8 cellular contexts compared by ENCODE assay signal in the genomic region with DNA sequence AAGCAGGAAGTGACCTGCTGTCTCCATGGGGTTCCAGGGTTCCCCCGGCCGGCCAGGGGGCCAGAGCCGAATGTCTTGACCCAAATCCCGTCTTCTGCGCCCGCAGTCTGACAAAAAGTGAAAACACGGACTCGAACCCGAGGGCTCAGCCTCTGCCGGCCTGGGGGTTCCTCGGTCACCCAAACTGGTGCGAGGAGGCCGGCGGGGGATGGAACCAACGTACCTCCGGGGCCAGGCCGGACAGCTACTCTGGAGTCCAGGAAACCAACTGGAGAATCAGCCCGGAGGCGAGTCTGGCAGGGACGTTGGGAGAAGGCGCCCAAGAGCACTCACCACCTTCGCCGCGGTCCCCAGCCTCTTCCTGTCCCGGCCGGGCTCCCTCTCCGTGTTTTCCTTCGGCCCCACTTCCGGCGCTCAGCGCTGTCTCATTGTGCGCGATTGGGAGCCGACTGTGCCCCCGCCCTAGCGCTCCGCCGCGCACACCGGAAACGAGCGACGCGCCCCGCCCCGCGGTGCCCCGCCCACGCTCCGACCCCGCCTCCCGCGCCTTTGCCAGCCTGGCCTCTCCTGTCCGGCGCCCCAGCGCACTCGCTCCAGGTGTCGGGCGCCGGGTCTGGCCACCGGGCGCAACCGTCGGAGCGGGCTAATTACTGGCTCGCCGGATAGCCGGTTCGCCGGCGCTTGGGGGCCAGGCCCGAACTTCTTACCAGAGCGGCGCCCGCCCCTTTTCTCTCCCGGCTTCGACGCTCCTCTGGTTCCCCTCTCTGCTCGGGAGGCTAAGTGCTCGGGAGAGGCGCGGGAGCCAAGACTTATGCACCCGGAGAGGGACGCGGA. TPM values are rescaled to one million over a fixed set of nuclear protein-coding genes. Genes with fewer than 3 reads are reported as not detected.
DNase-seq lines count a peak whose midpoint lies in the region; ATAC-seq and TF ChIP-seq lines count a peak whose summit lies in the region.

A gene with protein sequence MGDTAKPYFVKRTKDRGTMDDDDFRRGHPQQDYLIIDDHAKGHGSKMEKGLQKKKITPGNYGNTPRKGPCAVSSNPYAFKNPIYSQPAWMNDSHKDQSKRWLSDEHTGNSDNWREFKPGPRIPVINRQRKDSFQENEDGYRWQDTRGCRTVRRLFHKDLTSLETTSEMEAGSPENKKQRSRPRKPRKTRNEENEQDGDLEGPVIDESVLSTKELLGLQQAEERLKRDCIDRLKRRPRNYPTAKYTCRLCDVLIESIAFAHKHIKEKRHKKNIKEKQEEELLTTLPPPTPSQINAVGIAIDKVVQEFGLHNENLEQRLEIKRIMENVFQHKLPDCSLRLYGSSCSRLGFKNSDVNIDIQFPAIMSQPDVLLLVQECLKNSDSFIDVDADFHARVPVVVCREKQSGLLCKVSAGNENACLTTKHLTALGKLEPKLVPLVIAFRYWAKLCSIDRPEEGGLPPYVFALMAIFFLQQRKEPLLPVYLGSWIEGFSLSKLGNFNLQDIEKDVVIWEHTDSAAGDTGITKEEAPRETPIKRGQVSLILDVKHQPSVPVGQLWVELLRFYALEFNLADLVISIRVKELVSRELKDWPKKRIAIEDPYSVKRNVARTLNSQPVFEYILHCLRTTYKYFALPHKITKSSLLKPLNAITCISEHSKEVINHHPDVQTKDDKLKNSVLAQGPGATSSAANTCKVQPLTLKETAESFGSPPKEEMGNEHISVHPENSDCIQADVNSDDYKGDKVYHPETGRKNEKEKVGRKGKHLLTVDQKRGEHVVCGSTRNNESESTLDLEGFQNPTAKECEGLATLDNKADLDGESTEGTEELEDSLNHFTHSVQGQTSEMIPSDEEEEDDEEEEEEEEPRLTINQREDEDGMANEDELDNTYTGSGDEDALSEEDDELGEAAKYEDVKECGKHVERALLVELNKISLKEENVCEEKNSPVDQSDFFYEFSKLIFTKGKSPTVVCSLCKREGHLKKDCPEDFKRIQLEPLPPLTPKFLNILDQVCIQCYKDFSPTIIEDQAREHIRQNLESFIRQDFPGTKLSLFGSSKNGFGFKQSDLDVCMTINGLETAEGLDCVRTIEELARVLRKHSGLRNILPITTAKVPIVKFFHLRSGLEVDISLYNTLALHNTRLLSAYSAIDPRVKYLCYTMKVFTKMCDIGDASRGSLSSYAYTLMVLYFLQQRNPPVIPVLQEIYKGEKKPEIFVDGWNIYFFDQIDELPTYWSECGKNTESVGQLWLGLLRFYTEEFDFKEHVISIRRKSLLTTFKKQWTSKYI (N-terminal part only) (minus strand): TSS at position 363 of the 834 bp plus-strand sequence. CDS start 1,211 bp downstream, outside the sequence.

- DNase-seq in NCI-H146 treated with DMSO at 0.1 percent for 48 hours (lab: John Stamatoyannopoulos, UW; ENCODE audit: unreplicated experiment) (peak; percentile 76), amniotic stem cell (lab: John Stamatoyannopoulos, UW) (peak; percentile 96), left ventricle myocardium inferior (peak; percentile 95), progenitor cell of endocrine pancreas (ENCODE audit: low spot score, unreplicated experiment) (peak; percentile 97), upper lobe of right lung (peak; percentile 98)

- intact Hi-C loops in left ventricle myocardium inferior (cut with micrococcal nuclease) = no loop called here
- intact Hi-C loops in upper lobe of right lung (cut with DNase I) = no loop called here

- peak within 1 kb of the TSS; percentile 97 for H3K27ac Mint-ChIP-seq in T-helper 1 cell treated with Interleukin-12 subunit alpha and Interleukin-12 subunit beta and Interleukin-4 antibody, amounts not matched to agents 30 μg/mL and 1 μg/mL, for 36 hours
- H3K27ac Mint-ChIP-seq in progenitor cell of endocrine pancreas = peak within 1 kb of the TSS; percentile 94

- no peaks in the 10 kb centered on the region for H3K9me3 Mint-ChIP-seq in T-helper 1 cell treated with Interleukin-12 subunit alpha and Interleukin-12 subunit beta and Interleukin-4 antibody, amounts not matched to agents 30 μg/mL and 1 μg/mL, for 36 hours
- H3K9me3 Mint-ChIP-seq in progenitor cell of endocrine pancreas (ENCODE audit: low read depth) = no peaks in the 10 kb centered on the region

- H3K27me3 Mint-ChIP-seq in T-helper 1 cell treated with Interleukin-12 subunit alpha and Interleukin-12 subunit beta and Interleukin-4 antibody, amounts not matched to agents 30 μg/mL and 1 μg/mL, for 36 hours (ENCODE audit: low read depth) = peaks cover 20% of the 10 kb centered on the region
- peaks cover 4% of the 10 kb centered on the region for H3K27me3 Mint-ChIP-seq in progenitor cell of endocrine pancreas

- H3K4me1 ChIP-seq in left ventricle myocardium inferior (peaks cover 59% of the 10 kb centered on the region), upper lobe of right lung (peaks cover 47% of the 10 kb centered on the region)

- H3K36me3 ChIP-seq in left ventricle myocardium inferior (peaks cover 17% of the 10 kb centered on the region), upper lobe of right lung (peaks cover 13% of the 10 kb centered on the region)

- H3K9me3 ChIP-seq in left ventricle myocardium inferior (replicated peaks) (no peaks in the 10 kb centered on the region), upper lobe of right lung (no peaks in the 10 kb centered on the region)

- H3K4me1 Mint-ChIP-seq in T-helper 1 cell treated with Interleukin-12 subunit alpha and Interleukin-12 subunit beta and Interleukin-4 antibody, amounts not matched to agents 30 μg/mL and 1 μg/mL, for 36 hours (ENCODE audit: low read depth) = peaks cover 32% of the 10 kb centered on the region
- H3K4me1 Mint-ChIP-seq in progenitor cell of endocrine pancreas (ENCODE audit: low read depth) = peaks cover 18% of the 10 kb centered on the region

- TF ChIP-seq CTCF in left ventricle myocardium inferior (IDR thresholded peaks at IDR 0.05; ENCODE audit: borderline replicate concordance) (no peak), progenitor cell of endocrine pancreas (IDR thresholded peaks at IDR 0.05; ENCODE audit: unreplicated experiment) (no peak), upper lobe of right lung (IDR thresholded peaks at IDR 0.05) (no peak)

- H3K27me3 ChIP-seq in left ventricle myocardium inferior (ENCODE audit: low read depth) = no peaks in the 10 kb centered on the region
- H3K27me3 ChIP-seq in upper lobe of right lung = no peaks in the 10 kb centered on the region

- peak; percentile 88 for ATAC-seq in GM18498 (IDR thresholded peaks at IDR 0.05; ENCODE audit: unreplicated experiment)
- ATAC-seq in HG02884 (IDR thresholded peaks at IDR 0.05; ENCODE audit: unreplicated experiment) = peak; percentile 72
- ATAC-seq in upper lobe of right lung = peak; percentile 98

- peak within 1 kb of the TSS; percentile 99 for H3K4me3 Mint-ChIP-seq in T-helper 1 cell treated with Interleukin-12 subunit alpha and Interleukin-12 subunit beta and Interleukin-4 antibody, amounts not matched to agents 30 μg/mL and 1 μg/mL, for 36 hours
- H3K4me3 Mint-ChIP-seq in progenitor cell of endocrine pancreas (ENCODE audit: low read depth) = peak within 1 kb of the TSS; percentile 91

- H3K27ac ChIP-seq in left ventricle myocardium inferior (replicated peaks) (peak within 1 kb of the TSS; percentile 96), upper lobe of right lung (peak within 1 kb of the TSS; percentile 95)

- H3K4me3 ChIP-seq in left ventricle myocardium inferior (peak within 1 kb of the TSS; percentile 91), upper lobe of right lung (peak within 1 kb of the TSS; percentile 95)

- peaks cover 23% of the 10 kb centered on the region for H3K36me3 Mint-ChIP-seq in T-helper 1 cell treated with Interleukin-12 subunit alpha and Interleukin-12 subunit beta and Interleukin-4 antibody, amounts not matched to agents 30 μg/mL and 1 μg/mL, for 36 hours (ENCODE audit: low read depth)
- peaks cover 6% of the 10 kb centered on the region for H3K36me3 Mint-ChIP-seq in progenitor cell of endocrine pancreas (ENCODE audit: insufficient read depth)

RNA-seq across cellular contexts. Expression of the gene that starts here (rescaled TPM):
- total RNA-seq in left ventricle myocardium inferior (15.0 TPM), progenitor cell of endocrine pancreas (24.5 and 25.2 TPM in 2 replicates), upper lobe of right lung (34.1 TPM)

Comparison
In these comparisons a context has a peak if more than half of its experiments do, and no peak if none do; other contexts are left out.
1. Peak in every context shown above with its lines: DNase-seq, ATAC-seq, H3K4me3 ChIP-seq and H3K27ac ChIP-seq.